In the genomic region with DNA sequence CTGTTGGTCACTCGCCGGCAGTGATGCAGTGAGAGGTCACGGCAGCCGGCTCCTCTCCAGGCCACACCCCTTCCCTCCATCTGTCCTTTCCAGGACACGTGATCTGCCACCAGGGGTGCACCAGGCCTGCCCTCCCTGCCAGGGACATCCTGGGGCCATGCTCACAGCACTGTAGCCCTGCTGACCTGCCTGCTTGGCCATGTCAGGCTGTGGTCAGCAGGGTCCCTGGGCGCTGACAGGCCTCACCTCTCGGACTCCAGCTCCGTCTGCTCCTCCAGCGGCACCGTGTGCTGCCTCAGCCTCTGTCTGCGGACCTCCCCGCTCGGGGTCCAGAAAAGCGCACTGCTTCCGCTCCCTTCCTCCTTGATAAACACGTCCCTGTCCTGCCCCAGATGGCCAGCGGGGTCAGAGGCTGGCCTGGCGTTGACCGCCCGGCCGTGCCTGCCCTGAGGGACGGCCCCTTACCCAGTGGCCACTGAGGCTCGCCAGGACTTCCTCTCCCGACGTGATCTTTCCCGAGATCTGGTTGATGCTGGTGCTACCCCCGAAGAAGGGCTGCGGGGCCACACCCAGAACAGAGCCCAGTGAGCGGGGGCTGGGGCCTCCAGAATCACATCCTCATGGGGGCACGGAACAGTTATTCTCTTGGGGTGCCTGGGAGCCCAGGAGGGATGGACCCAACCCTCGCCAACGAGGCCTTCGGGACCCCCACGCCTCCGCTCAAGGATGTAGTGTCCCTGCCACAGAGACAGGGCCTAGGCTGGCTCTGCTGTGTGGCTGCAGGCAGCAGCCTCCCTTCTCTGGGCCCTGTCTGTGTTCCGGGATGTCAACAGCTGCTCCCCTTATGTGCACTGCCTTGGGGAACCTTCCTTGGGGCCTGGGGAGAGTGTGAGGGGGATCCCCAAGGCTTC, we compare ENCODE assay signal across 16 cellular contexts. TPM values are rescaled to one million over a fixed set of nuclear protein-coding genes. Genes with fewer than 3 reads are reported as not detected.
DNase-seq lines count a peak whose midpoint lies in the region; ATAC-seq and TF ChIP-seq lines count a peak whose summit lies in the region.
"Had no signal": no experiment of that assay in that cellular context is flagged by ENCODE, and none has a peak within 500 bp of the region (broad histone marks: within the 10 kb centered on the region; RNA-seq: fewer than 3 reads in every experiment).

No MANE protein-coding gene starts in this region.

- no peaks in the 10 kb centered on the region for H3K36me3 ChIP-seq in HCT116 (ENCODE audit: control insufficient read depth in 1 of 2, insufficient read depth in 2 of 2, low read length in 2 of 2)
- H3K36me3 ChIP-seq in neuronal stem cell (replicated peaks in 1 of 2; ENCODE audit: control insufficient read depth in 2 of 2, insufficient read depth in 2 of 2, low read length in 2 of 2), result peaks cover 5 to 10% of the 10 kb centered on the region in 2 donors

- WGBS in neuronal stem cell (ENCODE audit: extremely low coverage in 2 of 2, insufficient read length in 2 of 2, insufficient replicate concordance in 1 of 2), 2 donors, result no CpG with 5 or more reads among the region's 36 CpGs

- H2BK12ac ChIP-seq in neuronal stem cell (ENCODE audit: low read length), result peak overlapping the region; percentile 97

- H3K27ac ChIP-seq in HCT116 (ENCODE audit: low read depth, low read length) (no peak overlapping the region), neuronal stem cell (replicated peaks; ENCODE audit: low read length) (no peak overlapping the region)
- H3K27ac ChIP-seq: GM23248 had no signal

- H3K9me3 Mint-ChIP-seq in chondrocyte (ENCODE audit: low read depth), result no peaks in the 10 kb centered on the region
- H3K9me3 Mint-ChIP-seq in activated naive CD8-positive, alpha-beta T cell treated with anti-CD3 and anti-CD28 coated beads, Interleukin-2, amount 50 U/mL, for 24 hours, result no peaks in the 10 kb centered on the region
- H3K9me3 Mint-ChIP-seq: CD4-positive, CD25-positive, alpha-beta regulatory T cell; T-helper 1 cell treated with Interleukin-12 subunit alpha and Interleukin-12 subunit beta and Interleukin-4 antibody, amounts not matched to agents 30 μg/mL and 1 μg/mL, for 36 hours had no signal

- CTCF ChIA-PET in HCT116 (lab: Charles Lee), result no interaction called here

- POLR2A ChIA-PET in HCT116 (lab: Charles Lee), result no interaction called here

- H3K4me1 ChIP-seq in HCT116 (ENCODE audit: control insufficient read depth in 1 of 2, insufficient read depth in 2 of 2, low read length in 2 of 2) (peaks cover 2 to 17% of the 10 kb centered on the region in 2 experiments), neuronal stem cell (ENCODE audit: control insufficient read depth in 2 of 2, insufficient read depth in 1 of 2, low read depth in 1 of 2, low read length in 2 of 2) (peaks cover 8 to 16% of the 10 kb centered on the region in 2 donors)

- no peak for TF ChIP-seq POLR2A in HCT116 (IDR thresholded peaks at IDR 0.05; ENCODE audit: borderline replicate concordance, extremely low read depth, insufficient read depth, insufficient read length)

- H2AK5ac ChIP-seq in neuronal stem cell (ENCODE audit: low read depth, low read length), result peak overlapping the region; percentile 95

- no peak overlapping the region for H3K4ac ChIP-seq in neuronal stem cell (ENCODE audit: low read length)

- no peak overlapping the region for H3K4me3 ChIP-seq in HCT116 (replicated peaks in 1 of 2; ENCODE audit: low read depth in 1 of 2, low read length in 2 of 2)
- no peak overlapping the region for H3K4me3 ChIP-seq in neuronal stem cell (ENCODE audit: low read length in 2 of 2)
- H3K4me3 ChIP-seq: GM23248 had no signal

- no peaks in the 10 kb centered on the region for H3K27me3 ChIP-seq in HCT116 (ENCODE audit: insufficient read depth, low read length)
- H3K27me3 ChIP-seq in neuronal stem cell (ENCODE audit: control insufficient read depth in 3 of 3, insufficient read depth in 3 of 3, low read depth in 1 of 3, low read length in 3 of 3), result no peaks in the 10 kb centered on the region

- ATAC-seq in HCT116 (peak; percentile 19; the same call in 1 of the 2 replicates), HG03045 (IDR thresholded peaks at IDR 0.05; ENCODE audit: unreplicated experiment) (no peak)
- no peak for ATAC-seq in activated naive CD8-positive, alpha-beta T cell treated with anti-CD3 and anti-CD28 coated beads, Interleukin-2, amount 50 U/mL, for 24 hours

- no TSS peak for BruUV-seq in HCT116 (replicated peaks; lab: Mats Ljungman, UMichigan)

- peak overlapping the region; percentile 82 for H3K23ac ChIP-seq in neuronal stem cell (ENCODE audit: low read depth, low read length, poor library complexity)

- H3K4me1 Mint-ChIP-seq in chondrocyte (ENCODE audit: low read depth), result peaks cover 21% of the 10 kb centered on the region
- H3K4me1 Mint-ChIP-seq in activated naive CD8-positive, alpha-beta T cell treated with anti-CD3 and anti-CD28 coated beads, Interleukin-2, amount 50 U/mL, for 24 hours, result no peaks in the 10 kb centered on the region

- no peak overlapping the region for H3K4me3 Mint-ChIP-seq in chondrocyte (ENCODE audit: unreplicated experiment)
- no peak overlapping the region for H3K4me3 Mint-ChIP-seq in activated naive CD8-positive, alpha-beta T cell treated with anti-CD3 and anti-CD28 coated beads, Interleukin-2, amount 50 U/mL, for 24 hours
- H3K4me3 Mint-ChIP-seq: CD4-positive, CD25-positive, alpha-beta regulatory T cell; T-helper 1 cell treated with Interleukin-12 subunit alpha and Interleukin-12 subunit beta and Interleukin-4 antibody, amounts not matched to agents 30 μg/mL and 1 μg/mL, for 36 hours had no signal

- H4K8ac ChIP-seq in neuronal stem cell (ENCODE audit: low read depth, low read length), result peak overlapping the region; percentile 92

- H3K4me2 ChIP-seq in HCT116 (ENCODE audit: low read length), result no peak overlapping the region
- H3K4me2 ChIP-seq in neuronal stem cell (ENCODE audit: insufficient read depth, low read length, poor library complexity, severe bottlenecking), result no peak overlapping the region

- H3K9me2 ChIP-seq in HCT116 (ENCODE audit: insufficient read depth), result no peaks in the 10 kb centered on the region

- H2BK5ac ChIP-seq in neuronal stem cell (ENCODE audit: low read length), result no peak overlapping the region

- H2AFZ ChIP-seq in HCT116 (ENCODE audit: low read depth, low read length, poor library complexity, severe bottlenecking) (no peak overlapping the region), neuronal stem cell (ENCODE audit: low read length) (no peak overlapping the region)
- H2AFZ ChIP-seq: GM23248 had no signal

- H3K36me3 Mint-ChIP-seq in chondrocyte (ENCODE audit: low read depth), result peaks cover 12% of the 10 kb centered on the region
- H3K36me3 Mint-ChIP-seq in activated naive CD8-positive, alpha-beta T cell treated with anti-CD3 and anti-CD28 coated beads, Interleukin-2, amount 50 U/mL, for 24 hours (ENCODE audit: low read depth), result peaks cover 3% of the 10 kb centered on the region
- H3K36me3 Mint-ChIP-seq: CD4-positive, CD25-positive, alpha-beta regulatory T cell had no signal

- H3K9ac ChIP-seq in HCT116 (ENCODE audit: low read length) (no peak overlapping the region), neuronal stem cell (ENCODE audit: low read depth, low read length, poor library complexity) (peak overlapping the region; percentile 63)
- H3K9ac ChIP-seq: GM23248 had no signal

- intact Hi-C loops in HCT116 (cut with micrococcal nuclease), result loop anchor here (2.0 kb wide), 1 partner anchor 561 kb away; no protein-coding TSS in a partner anchor

- H3K9me3 ChIP-seq in HCT116 (ENCODE audit: control insufficient read depth in 1 of 2, insufficient read depth in 1 of 2, low read depth in 1 of 2, low read length in 2 of 2) (no peaks in the 10 kb centered on the region), neuronal stem cell (replicated peaks in 1 of 2; ENCODE audit: control insufficient read depth in 2 of 2, insufficient read depth in 1 of 2, low read depth in 1 of 2, low read length in 2 of 2) (no peaks in the 10 kb centered on the region)

- peaks cover 2% of the 10 kb centered on the region for H3K79me1 ChIP-seq in neuronal stem cell (ENCODE audit: low read depth, low read length)

- peak overlapping the region; percentile 1 for H3K14ac ChIP-seq in neuronal stem cell (ENCODE audit: low read length)

- no peak overlapping the region for H4K91ac ChIP-seq in neuronal stem cell (ENCODE audit: low read depth, low read length, poor library complexity)

- TF ChIP-seq RAD21 in HCT116 (IDR thresholded peaks at IDR 0.05; ENCODE audit: low read depth), result no peak

- no peak overlapping the region for H2BK120ac ChIP-seq in neuronal stem cell (ENCODE audit: low read depth, low read length)

- H3K79me2 ChIP-seq in HCT116 (ENCODE audit: insufficient read depth, low read length), result no peaks in the 10 kb centered on the region

- TF ChIP-seq CTCF in HCT116 (IDR thresholded peaks at IDR 0.05 in 2 of 3, conservative IDR thresholded peaks at IDR 0.05 in 1 of 3; ENCODE audit: borderline replicate concordance in 1 of 3, insufficient read depth in 1 of 3, low read depth in 2 of 3, low read length in 2 of 3) (no peak), chondrocyte (IDR thresholded peaks at IDR 0.05) (no peak)

- H3K27me3 Mint-ChIP-seq in chondrocyte (ENCODE audit: low read depth), result no peaks in the 10 kb centered on the region
- H3K27me3 Mint-ChIP-seq in activated naive CD8-positive, alpha-beta T cell treated with anti-CD3 and anti-CD28 coated beads, Interleukin-2, amount 50 U/mL, for 24 hours, result no peaks in the 10 kb centered on the region

- H4K20me1 ChIP-seq in HCT116 (ENCODE audit: insufficient read depth), result no peaks in the 10 kb centered on the region

- H2BK15ac ChIP-seq in neuronal stem cell (ENCODE audit: low read length), result peak overlapping the region; percentile 75

- H3K27ac Mint-ChIP-seq in chondrocyte (ENCODE audit: unreplicated experiment), result no peak overlapping the region
- no peak overlapping the region for H3K27ac Mint-ChIP-seq in activated naive CD8-positive, alpha-beta T cell treated with anti-CD3 and anti-CD28 coated beads, Interleukin-2, amount 50 U/mL, for 24 hours
- H3K27ac Mint-ChIP-seq: CD4-positive, CD25-positive, alpha-beta regulatory T cell; progenitor cell of endocrine pancreas; T-helper 1 cell treated with Interleukin-12 subunit alpha and Interleukin-12 subunit beta and Interleukin-4 antibody, amounts not matched to agents 30 μg/mL and 1 μg/mL, for 36 hours had no signal

- RAD21 ChIA-PET in HCT116 (lab: Charles Lee; ENCODE audit: low non-redundant PET in 1 of 2, low total read pairs in 2 of 2, uncharacterized antibody in 2 of 2, unreplicated experiment in 2 of 2), result no interaction called here

- peak; percentile 23 for DNase-seq in COLO668 (lab: John Stamatoyannopoulos, UW; ENCODE audit: unreplicated experiment)
- no peak for DNase-seq in HCT116 (ENCODE audit: low read depth, low spot score)
- DNase-seq in chondrocyte (ENCODE audit: low spot score), result peak; percentile 87
- no peak for DNase-seq in neuronal stem cell (ENCODE audit: low spot score)
- DNase-seq in NCI-H1930 (lab: John Stamatoyannopoulos, UW), result no peak
- DNase-seq in activated naive CD8-positive, alpha-beta T cell treated with anti-CD3 and anti-CD28 coated beads, Interleukin-2, amount 50 U/mL, for 24 hours, result no peak
- no peak for DNase-seq in central memory CD4-positive, alpha-beta T cell
- DNase-seq: activated CD4-positive, CD25-positive, alpha-beta regulatory T cell treated with anti-CD3 and anti-CD28 coated beads, Interleukin-2, amount 50 U/mL, for 72 hours; CD4-positive, CD25-positive, alpha-beta regulatory T cell; foreskin melanocyte; GF-D8; GM23248; NCI-H2081 had no signal

- H3K18ac ChIP-seq in neuronal stem cell (ENCODE audit: low read length), result peak overlapping the region; percentile 81

RNA-seq across cellular contexts. Expression of a gene that starts 36.3 kb away (rescaled TPM):
- total RNA-seq in HCT116 (2021; ENCODE audit: unreplicated experiment), result 124 TPM
- 101 and 128 TPM in 2 replicates for polyA plus RNA-seq in HCT116 (2012)
- total RNA-seq in chondrocyte, result 49.3 to 106 TPM (median 101 TPM) in 3 replicates
- 21.3 TPM for polyA plus RNA-seq in neuronal stem cell (2013, experiment 1 of 2)
- polyA plus RNA-seq in neuronal stem cell (2013, experiment 2 of 2), result 20.1 TPM

Comparison
In these comparisons a context has a peak if more than half of its experiments do, and no peak if none do; other contexts are left out.
1. DNase-seq: peak in COLO668 (single experiment) and chondrocyte (single experiment); none in HCT116 (single experiment), neuronal stem cell (single experiment), NCI-H1930 (0 of 2), activated naive CD8-positive, alpha-beta T cell treated with anti-CD3 and anti-CD28 coated beads, Interleukin-2, amount 50 U/mL, for 24 hours (single experiment) and central memory CD4-positive, alpha-beta T cell (single experiment).